Comparison of ENCODE assay signal across 11 cellular contexts in genomic region chr21:36769051-36769867, GRCh38.
DNase-seq lines count a peak whose midpoint lies in the region; ATAC-seq and TF ChIP-seq lines count a peak whose summit lies in the region.
"Had no signal": no experiment of that assay in that cellular context is flagged by ENCODE, and none has a peak within 500 bp of the region (broad histone marks: within the 10 kb centered on the region; RNA-seq: fewer than 3 reads in every experiment).

No MANE protein-coding gene starts in this region.

- peak overlapping the region; percentile 92 for H3K27ac Mint-ChIP-seq in neural progenitor cell
- H3K27ac Mint-ChIP-seq: activated CD8-positive, alpha-beta T cell treated with anti-CD3 and anti-CD28 coated beads, Interleukin-2, amount 10 ng/mL, durations not matched to agents 7 days and 5 days; activated naive CD4-positive, alpha-beta T cell treated with anti-CD3 and anti-CD28 coated beads, Interleukin-2, amount 50 U/mL, for 72 hours had no signal

- H3K36me3 Mint-ChIP-seq in neural progenitor cell = peaks cover 15% of the 10 kb centered on the region
- H3K36me3 Mint-ChIP-seq: activated naive CD4-positive, alpha-beta T cell treated with anti-CD3 and anti-CD28 coated beads, Interleukin-2, amount 50 U/mL, for 72 hours had no signal

- in situ Hi-C loops in SK-MEL-5 (cut with HindIII; ENCODE audit: low pct_unique_long_range_greater_than_20kb, low sequenced_read_pairs) = no loop called here

- H3K4me2 ChIP-seq in neural progenitor cell = no peak overlapping the region

- H3K36me3 ChIP-seq in neural progenitor cell (no peaks in the 10 kb centered on the region), lower lobe of right lung (no peaks in the 10 kb centered on the region)

- H3K27me3 Mint-ChIP-seq in neural progenitor cell (ENCODE audit: insufficient read depth, low read depth) = peaks cover 8% of the 10 kb centered on the region

- H3K4me3 Mint-ChIP-seq in neural progenitor cell = no peak overlapping the region
- H3K4me3 Mint-ChIP-seq: activated CD8-positive, alpha-beta T cell treated with anti-CD3 and anti-CD28 coated beads, Interleukin-2, amount 10 ng/mL, durations not matched to agents 7 days and 5 days had no signal

- peaks cover 9% of the 10 kb centered on the region for H3F3A ChIP-seq in neural progenitor cell (ENCODE audit: low read depth)

- peaks cover 24% of the 10 kb centered on the region for H3K4me1 ChIP-seq in neural progenitor cell
- H3K4me1 ChIP-seq in lower lobe of right lung = peaks cover 5% of the 10 kb centered on the region

- peak overlapping the region; percentile 22 for H2AFZ ChIP-seq in neural progenitor cell (replicated peaks)

- H4K20me1 ChIP-seq in neural progenitor cell (ENCODE audit: low read depth) = no peaks in the 10 kb centered on the region

- H3K27ac ChIP-seq in neural progenitor cell (no peak overlapping the region), lower lobe of right lung (no peak overlapping the region)

- no peaks in the 10 kb centered on the region for H3K9me3 ChIP-seq in neural progenitor cell (ENCODE audit: low read depth)
- no peaks in the 10 kb centered on the region for H3K9me3 ChIP-seq in lower lobe of right lung

- H3K4me3 ChIP-seq in neural progenitor cell = no peak overlapping the region
- H3K4me3 ChIP-seq in lower lobe of right lung = no peak overlapping the region

- ATAC-seq in HG02571 (IDR thresholded peaks at IDR 0.05; ENCODE audit: unreplicated experiment) = no peak
- no peak for ATAC-seq in lower lobe of right lung
- no peak for ATAC-seq in GM21367 (IDR thresholded peaks at IDR 0.05; ENCODE audit: unreplicated experiment)
- ATAC-seq: activated CD8-positive, alpha-beta T cell treated with anti-CD3 and anti-CD28 coated beads, Interleukin-2, amount 10 ng/mL, durations not matched to agents 7 days and 5 days; activated naive CD4-positive, alpha-beta T cell treated with anti-CD3 and anti-CD28 coated beads, Interleukin-2, amount 50 U/mL, for 72 hours had no signal

- peaks cover 3% of the 10 kb centered on the region for H3K9me3 Mint-ChIP-seq in neural progenitor cell
- H3K9me3 Mint-ChIP-seq: activated naive CD4-positive, alpha-beta T cell treated with anti-CD3 and anti-CD28 coated beads, Interleukin-2, amount 50 U/mL, for 72 hours had no signal

- H3K79me2 ChIP-seq in neural progenitor cell (ENCODE audit: low read depth) = no peaks in the 10 kb centered on the region

- TF ChIP-seq CTCF in neural progenitor cell (IDR thresholded peaks at IDR 0.05) = no peak
- TF ChIP-seq CTCF in lower lobe of right lung (IDR thresholded peaks at IDR 0.05) = no peak

- H3K9ac ChIP-seq in neural progenitor cell = no peak overlapping the region

- H3K27me3 ChIP-seq in neural progenitor cell = no peaks in the 10 kb centered on the region
- no peaks in the 10 kb centered on the region for H3K27me3 ChIP-seq in lower lobe of right lung (ENCODE audit: low read depth)

- DNase-seq in DMS 273 treated with DMSO at 0.1 percent for 48 hours (lab: John Stamatoyannopoulos, UW) (peak; percentile 21), SK-MEL-5 (ENCODE audit: low read depth, low spot score) (peak; percentile 25), fibroblast of gingiva (ENCODE audit: low read depth) (peak; percentile 30), neural progenitor cell (ENCODE audit: low spot score) (no peak), lower lobe of right lung (no peak)
- no peak for DNase-seq in effector CD8-positive, alpha-beta T cell (lab: John Stamatoyannopoulos, UW)
- DNase-seq: activated CD8-positive, alpha-beta T cell treated with anti-CD3 and anti-CD28 coated beads, Interleukin-2, amount 10 ng/mL, durations not matched to agents 7 days and 5 days; NCI-H1436 had no signal

- intact Hi-C loops in lower lobe of right lung (cut with DNase I) = no loop called here

- peaks cover 32% of the 10 kb centered on the region for H3K4me1 Mint-ChIP-seq in neural progenitor cell

Comparison
In these comparisons a context has a peak if more than half of its experiments do, and no peak if none do; other contexts are left out.
1. DNase-seq: peak in DMS 273 treated with DMSO at 0.1 percent for 48 hours (single experiment), SK-MEL-5 (single experiment) and fibroblast of gingiva (single experiment); none in neural progenitor cell (single experiment), effector CD8-positive, alpha-beta T cell (single experiment) and lower lobe of right lung (single experiment).